Comparison of ENCODE assay signal across 27 cellular contexts in genomic region chr5:177511796-177512675, GRCh38. TPM values are rescaled to one million over a fixed set of nuclear protein-coding genes. Genes with fewer than 3 reads are reported as not detected.
DNase-seq lines count a peak whose midpoint lies in the region; ATAC-seq and TF ChIP-seq lines count a peak whose summit lies in the region.
"Had no signal": no experiment of that assay in that cellular context is flagged by ENCODE, and none has a peak within 500 bp of the region (broad histone marks: within the 10 kb centered on the region; RNA-seq: fewer than 3 reads in every experiment).

No MANE protein-coding gene starts in this region.

- peak overlapping the region; percentile 99 for H3K9ac ChIP-seq in Karpas-422 (ENCODE audit: low read length)

- H3K79me2 ChIP-seq in Karpas-422 (ENCODE audit: low read length) (peaks cover 51% of the 10 kb centered on the region), osteoblast (ENCODE audit: insufficient read depth, low read length) (peaks cover 24% of the 10 kb centered on the region), hepatocyte (peaks cover 15% of the 10 kb centered on the region)

- no peak overlapping the region for H3K4me3 Mint-ChIP-seq in Caco-2 (ENCODE audit: unreplicated experiment)
- H3K4me3 Mint-ChIP-seq: activated naive CD8-positive, alpha-beta T cell treated with anti-CD3 and anti-CD28 coated beads for 36 hours; naive thymus-derived CD4-positive, alpha-beta T cell had no signal

- peaks cover 13% of the 10 kb centered on the region for H3K36me3 ChIP-seq in Caco-2 (ENCODE audit: control insufficient read depth, insufficient read depth, low read length)
- H3K36me3 ChIP-seq in Karpas-422 (ENCODE audit: insufficient read depth, low read length), result peaks cover 33% of the 10 kb centered on the region
- peaks cover 45% of the 10 kb centered on the region for H3K36me3 ChIP-seq in osteoblast (ENCODE audit: insufficient read depth, low read length)
- H3K36me3 ChIP-seq in hepatocyte (replicated peaks; ENCODE audit: insufficient read depth, low read depth), result no peaks in the 10 kb centered on the region

- H3K9me2 ChIP-seq in Karpas-422 (replicated peaks; ENCODE audit: insufficient read depth, low read length) (no peaks in the 10 kb centered on the region), hepatocyte (replicated peaks; ENCODE audit: insufficient read depth) (no peaks in the 10 kb centered on the region)

- H3K4me3 ChIP-seq in Caco-2 (ENCODE audit: low read depth, low read length) (no peak overlapping the region), Karpas-422 (ENCODE audit: low read length) (peak overlapping the region; percentile 36; the same call in 1 of the 2 replicates), coronary artery (no peak overlapping the region), osteoblast (ENCODE audit: insufficient read depth, low read length) (no peak overlapping the region), hepatocyte (no peak overlapping the region)
- H3K4me3 ChIP-seq: cardiac muscle cell, left lung had no signal

- TF ChIP-seq CTCF in Caco-2 (IDR thresholded peaks at IDR 0.05; ENCODE audit: insufficient read depth in 1 of 2, low read depth in 1 of 2, low read length in 1 of 2, severe bottlenecking in 1 of 2, unreplicated experiment in 1 of 2) (no peak), coronary artery (IDR thresholded peaks at IDR 0.05) (no peak), osteoblast (IDR thresholded peaks at IDR 0.05; ENCODE audit: extremely low read depth, low read depth, low read length) (no peak), hepatocyte (IDR thresholded peaks at IDR 0.05; ENCODE audit: poor library complexity) (no peak)

- intact Hi-C loops in Caco-2 (cut with micrococcal nuclease; ENCODE audit: unreplicated experiment), result no loop called here

- peaks cover 65% of the 10 kb centered on the region for H3K36me3 Mint-ChIP-seq in Caco-2 (ENCODE audit: insufficient read depth, unreplicated experiment)

- no peaks in the 10 kb centered on the region for H3K27me3 ChIP-seq in Caco-2 (replicated peaks; ENCODE audit: control insufficient read depth, insufficient read depth, low read length)
- no peaks in the 10 kb centered on the region for H3K27me3 ChIP-seq in Karpas-422 (ENCODE audit: low read length)
- H3K27me3 ChIP-seq in osteoblast (ENCODE audit: insufficient read depth, low read length), result no peaks in the 10 kb centered on the region
- H3K27me3 ChIP-seq in hepatocyte, result no peaks in the 10 kb centered on the region
- H3K27me3 ChIP-seq: cardiac muscle cell, left lung had no signal

- H3K27ac Mint-ChIP-seq in Caco-2 (ENCODE audit: unreplicated experiment), result no peak overlapping the region
- H3K27ac Mint-ChIP-seq: activated naive CD8-positive, alpha-beta T cell treated with anti-CD3 and anti-CD28 coated beads for 36 hours had no signal

- BruUV-seq in Caco-2 (replicated peaks; lab: Mats Ljungman, UMichigan), result TSS peak; percentile 20

- CTCF ChIA-PET in Caco-2 (lab: Charles Lee), result no interaction called here

- WGBS in hepatocyte (ENCODE audit: low lambda C conversion rate, missing lambda C conversion rate), result 98% methylated on average over 34 of the region's 34 CpGs

- H3K9me3 ChIP-seq in Caco-2, result no peaks in the 10 kb centered on the region
- H3K9me3 ChIP-seq in Karpas-422 (ENCODE audit: low read length), result no peaks in the 10 kb centered on the region
- H3K9me3 ChIP-seq in osteoblast (ENCODE audit: low read depth, low read length), result no peaks in the 10 kb centered on the region
- H3K9me3 ChIP-seq in hepatocyte (ENCODE audit: low read depth), result no peaks in the 10 kb centered on the region
- H3K9me3 ChIP-seq: left lung had no signal

- POLR2A ChIA-PET in Caco-2 (lab: Charles Lee), result no interaction called here

- no peaks in the 10 kb centered on the region for H3K27me3 Mint-ChIP-seq in Caco-2 (ENCODE audit: insufficient read depth, unreplicated experiment)
- H3K27me3 Mint-ChIP-seq: activated naive CD8-positive, alpha-beta T cell treated with anti-CD3 and anti-CD28 coated beads for 36 hours had no signal

- H3K4me2 ChIP-seq in Karpas-422 (ENCODE audit: low read depth, low read length, poor library complexity, severe bottlenecking) (peak overlapping the region; percentile 100), osteoblast (ENCODE audit: insufficient read depth, low read length) (no peak overlapping the region), hepatocyte (no peak overlapping the region)

- H3K4me1 Mint-ChIP-seq in Caco-2 (ENCODE audit: low read depth, unreplicated experiment), result peaks cover 12% of the 10 kb centered on the region

- no peak for DNase-seq in Caco-2
- DNase-seq in Karpas-422, result no peak
- DNase-seq in coronary artery (ENCODE audit: low spot score), result peak; percentile 70
- peak; percentile 50 for DNase-seq in osteoblast (ENCODE audit: insufficient read length, low spot score, missing footprints)
- DNase-seq in hepatic stellate cell (ENCODE audit: low spot score), result no peak
- DNase-seq in hepatocyte (ENCODE audit: low spot score), result no peak
- DNase-seq: activated CD4-positive, alpha-beta T cell treated with anti-CD3 and anti-CD28 coated beads, Interleukin-2, amount 50 U/mL, for 1 hour; activated CD4-positive, CD25-positive, alpha-beta regulatory T cell; activated effector memory CD4-positive, alpha-beta T cell treated with Interleukin-2 at 50 U/mL for 16 hours; activated naive CD8-positive, alpha-beta T cell treated with anti-CD3 and anti-CD28 coated beads for 36 hours; activated T-cell treated with anti-CD3 and anti-CD28 coated beads, Interleukin-2, amount 50 U/mL, for 1 hour; C1 segment of cervical spinal cord; COR-L47; DMS79 treated with DMSO at 0.1 percent for 48 hours; GF-D8; naive thymus-derived CD4-positive, alpha-beta T cell; NCI-H1694; NCI-H446; NCI-H82; occipital lobe; stimulated activated CD4-positive, alpha-beta T cell treated with anti-CD3 and anti-CD28 coated beads, Interleukin-4, amount 100 ng/mL, for 4 hours; substantia nigra; trophoblast cell had no signal

- no peak overlapping the region for H2AFZ ChIP-seq in Karpas-422 (ENCODE audit: low read length)
- H2AFZ ChIP-seq in osteoblast (ENCODE audit: low read length), result no peak overlapping the region
- no peak overlapping the region for H2AFZ ChIP-seq in hepatocyte

- H3K9me3 Mint-ChIP-seq in Caco-2 (ENCODE audit: unreplicated experiment), result no peaks in the 10 kb centered on the region
- H3K9me3 Mint-ChIP-seq: activated naive CD8-positive, alpha-beta T cell treated with anti-CD3 and anti-CD28 coated beads for 36 hours had no signal

- ATAC-seq in GM21723 (IDR thresholded peaks at IDR 0.05; ENCODE audit: unreplicated experiment), result no peak
- no peak for ATAC-seq in GM19463 (IDR thresholded peaks at IDR 0.05; ENCODE audit: unreplicated experiment)
- ATAC-seq: left lung; naive thymus-derived CD4-positive, alpha-beta T cell had no signal

- H3K27ac ChIP-seq in Karpas-422 (ENCODE audit: low read length), result peak overlapping the region; percentile 99
- no peak overlapping the region for H3K27ac ChIP-seq in coronary artery
- H3K27ac ChIP-seq in osteoblast (ENCODE audit: low read depth, low read length), result no peak overlapping the region
- no peak overlapping the region for H3K27ac ChIP-seq in hepatocyte
- H3K27ac ChIP-seq: cardiac muscle cell had no signal

- H3K4me1 ChIP-seq in Caco-2 (peaks cover 5% of the 10 kb centered on the region; the same call in 1 of the 2 replicates), Karpas-422 (ENCODE audit: low read length) (peaks cover 70% of the 10 kb centered on the region), osteoblast (ENCODE audit: insufficient read depth, low read length) (peaks cover 8% of the 10 kb centered on the region), hepatocyte (ENCODE audit: insufficient read depth) (peaks cover 4% of the 10 kb centered on the region)

- H4K20me1 ChIP-seq in Karpas-422 (ENCODE audit: insufficient read depth, low read depth, low read length), result 0 out of 2 replicates have a peak, but pooled peaks cover 3% of the 10 kb centered on the region
- peaks cover 16% of the 10 kb centered on the region for H4K20me1 ChIP-seq in osteoblast (ENCODE audit: insufficient read depth, low read length)
- no peaks in the 10 kb centered on the region for H4K20me1 ChIP-seq in hepatocyte (ENCODE audit: insufficient read depth, poor library complexity, severe bottlenecking)

RNA-seq across cellular contexts. Expression of gene DOK3, which starts 2.4 kb away (rescaled TPM):
- total RNA-seq in Caco-2 (2022), result 7.9 and 10.1 TPM in 2 replicates
- 138 and 188 TPM in 2 replicates for total RNA-seq in Karpas-422 (2014; rRNA removed; shearing (Covaris generic); ENCODE audit: low replicate concordance)
- 1.1 and 1.5 TPM in 2 replicates for total RNA-seq in osteoblast
- 3.3 and 3.5 TPM in 2 replicates for total RNA-seq in hepatocyte
- 2.6 and 3.1 TPM in 2 replicates for polyA plus RNA-seq in hepatocyte

RNA-seq across cellular contexts. Expression of gene DDX41, which starts 4.7 kb away (rescaled TPM):
- 116 and 137 TPM in 2 replicates for total RNA-seq in Caco-2 (2022)
- 104 and 195 TPM in 2 replicates for total RNA-seq in Karpas-422 (2014; rRNA removed; shearing (Covaris generic); ENCODE audit: low replicate concordance)
- 49.5 and 68.4 TPM in 2 replicates for total RNA-seq in osteoblast
- 45.0 and 65.9 TPM in 2 replicates for total RNA-seq in hepatocyte
- polyA plus RNA-seq in hepatocyte, result 42.8 and 50.7 TPM in 2 replicates

RNA-seq across cellular contexts. Expression of gene PDLIM7, which starts 14.6 kb away (rescaled TPM):
- 49.1 and 56.8 TPM in 2 replicates for total RNA-seq in Caco-2 (2022)
- 53.6 and 138 TPM in 2 replicates for total RNA-seq in Karpas-422 (2014; rRNA removed; shearing (Covaris generic); ENCODE audit: low replicate concordance)
- total RNA-seq in osteoblast, result 157 and 159 TPM in 2 replicates
- 43.5 and 57.1 TPM in 2 replicates for total RNA-seq in hepatocyte
- polyA plus RNA-seq in hepatocyte, result 143 and 156 TPM in 2 replicates

RNA-seq across cellular contexts. Expression of gene DBN1, which starts 38.6 kb away (rescaled TPM):
- total RNA-seq in Caco-2 (2022), result 139 and 144 TPM in 2 replicates
- total RNA-seq in Karpas-422 (2014; rRNA removed; shearing (Covaris generic); ENCODE audit: low replicate concordance), result 29.1 and 72.7 TPM in 2 replicates
- 121 and 139 TPM in 2 replicates for total RNA-seq in osteoblast
- 83.7 and 107 TPM in 2 replicates for total RNA-seq in hepatocyte
- polyA plus RNA-seq in hepatocyte, result 116 and 122 TPM in 2 replicates

RNA-seq across cellular contexts. Expression of gene FAM193B, which starts 42.3 kb away (rescaled TPM):
- 72.9 and 82.7 TPM in 2 replicates for total RNA-seq in Caco-2 (2022)
- 48.3 and 59.6 TPM in 2 replicates for total RNA-seq in Karpas-422 (2014; rRNA removed; shearing (Covaris generic); ENCODE audit: low replicate concordance)
- total RNA-seq in osteoblast, result 29.2 and 32.6 TPM in 2 replicates
- 31.4 and 67.6 TPM in 2 replicates for total RNA-seq in hepatocyte
- polyA plus RNA-seq in hepatocyte, result 76.1 and 136 TPM in 2 replicates

Comparison
In these comparisons a context has a peak if more than half of its experiments do, and no peak if none do; other contexts are left out.
1. DNase-seq: peak in coronary artery (single experiment) and osteoblast (single experiment); none in Caco-2 (0 of 2), Karpas-422 (single experiment), hepatic stellate cell (single experiment) and hepatocyte (single experiment).
2. RNA of gene DOK3, which starts 2.4 kb away (total RNA-seq): 138 to 188 TPM in Karpas-422; 7.9 to 10.1 TPM in Caco-2, 3.3 to 3.5 TPM in hepatocyte and 1.1 to 1.5 TPM in osteoblast; every median in the first group is over 10 times any median in the second.